In the genomic region with DNA sequence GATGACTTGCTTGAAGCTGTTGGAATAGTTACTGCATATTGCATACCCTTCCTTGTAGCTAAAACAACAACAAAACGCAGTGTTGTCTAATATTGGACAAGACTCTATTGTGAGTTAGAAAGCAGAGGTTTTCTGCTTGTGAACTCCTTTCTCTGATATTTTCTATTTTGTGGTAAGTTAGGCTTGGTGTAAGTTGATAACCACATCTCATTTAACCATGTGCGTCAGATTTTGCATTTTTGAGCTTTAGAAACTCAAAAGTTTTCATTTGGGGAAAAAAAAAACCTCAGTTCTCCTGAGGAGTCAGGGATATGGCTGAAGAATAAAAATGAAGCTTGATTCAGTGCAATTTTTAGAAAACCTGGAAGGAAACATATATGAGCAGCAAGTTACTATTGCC, we compare ENCODE assay signal across 8 cellular contexts. TPM values are rescaled to one million over a fixed set of nuclear protein-coding genes. Genes with fewer than 3 reads are reported as not detected.
DNase-seq lines count a peak whose midpoint lies in the region; ATAC-seq, FAIRE-seq and TF ChIP-seq lines count a peak whose summit lies in the region.

No MANE protein-coding gene starts in this region.

- WGBS in aorta, 2 donors = 2 to 3% methylated on average over 2 of the region's 2 CpGs

- DNase-seq in stimulated activated naive CD8-positive, alpha-beta T cell treated with anti-CD3 and anti-CD28 coated beads, Interleukin-15, Interleukin-2, amounts not matched to agents 100 U/mL and 50 U/mL, for 24 hours = no peak
- no peak for DNase-seq in cardiac fibroblast (ENCODE audit: low read depth in 2 of 2)
- no peak for DNase-seq in mucosa of descending colon
- no peak for DNase-seq in aorta
- DNase-seq in NCI-H524 (lab: John Stamatoyannopoulos, UW) = no peak
- DNase-seq in NOMO-1 (lab: John Stamatoyannopoulos, UW; ENCODE audit: unreplicated experiment in 2 of 2) = no peak
- DNase-seq in HTR-8/SVneo (ENCODE audit: insufficient read length, low spot score) = no peak

- H3K9me3 Mint-ChIP-seq in stimulated activated naive CD8-positive, alpha-beta T cell treated with anti-CD3 and anti-CD28 coated beads, Interleukin-15, Interleukin-2, amounts not matched to agents 100 ng/mL and 50 ng/mL, for 24 hours = no peaks in the 10 kb centered on the region

- H3K27me3 Mint-ChIP-seq in stimulated activated naive CD8-positive, alpha-beta T cell treated with anti-CD3 and anti-CD28 coated beads, Interleukin-15, Interleukin-2, amounts not matched to agents 100 ng/mL and 50 ng/mL, for 24 hours = no peaks in the 10 kb centered on the region

- TF ChIP-seq CTCF in cardiac fibroblast (IDR thresholded peaks at IDR 0.05; ENCODE audit: low read depth, low read length) = no peak
- TF ChIP-seq CTCF in mucosa of descending colon (IDR thresholded peaks at IDR 0.05) = no peak

- H3K27ac ChIP-seq in aorta (ENCODE audit: low read depth in 1 of 2, low read length in 2 of 2) = peak overlapping the region; percentile 94 to 98

- H3K4me3 Mint-ChIP-seq in stimulated activated naive CD8-positive, alpha-beta T cell treated with anti-CD3 and anti-CD28 coated beads, Interleukin-15, Interleukin-2, amounts not matched to agents 100 ng/mL and 50 ng/mL, for 24 hours = peak overlapping the region; percentile 96

- FAIRE-seq in HTR-8/SVneo (lab: Jason Lieb, UNC) = no peak

- H3K4me1 ChIP-seq in mucosa of descending colon (ENCODE audit: low read depth) = peaks cover 29% of the 10 kb centered on the region
- H3K4me1 ChIP-seq in aorta (ENCODE audit: control insufficient read depth in 1 of 2, insufficient read depth in 2 of 2, low read length in 2 of 2) = peaks cover 1 to 3% of the 10 kb centered on the region in 2 donors

- H3K4me3 ChIP-seq in cardiac fibroblast (replicated peaks in 1 of 2; ENCODE audit: low read depth in 2 of 2, low read length in 2 of 2) (peak overlapping the region; percentile 83 to 94), mucosa of descending colon (peak overlapping the region; percentile 77), aorta (ENCODE audit: low read length in 2 of 2) (peak overlapping the region; percentile 64 to 76)

- peak overlapping the region; percentile 94 for H3K27ac Mint-ChIP-seq in stimulated activated naive CD8-positive, alpha-beta T cell treated with anti-CD3 and anti-CD28 coated beads, Interleukin-15, Interleukin-2, amounts not matched to agents 100 ng/mL and 50 ng/mL, for 24 hours

- intact Hi-C loops in mucosa of descending colon (cut with DNase I, micrococcal nuclease) = no loop called here
- intact Hi-C loops in aorta (cut with DNase I) = loop anchor here in 1 of 2 donors (10.0 kb wide), 1 partner anchor 209 kb away; a partner anchor contains a TSS

- H3K4me1 Mint-ChIP-seq in stimulated activated naive CD8-positive, alpha-beta T cell treated with anti-CD3 and anti-CD28 coated beads, Interleukin-15, Interleukin-2, amounts not matched to agents 100 ng/mL and 50 ng/mL, for 24 hours (ENCODE audit: low read depth) = peaks cover 58% of the 10 kb centered on the region

- no peaks in the 10 kb centered on the region for H3K9me3 ChIP-seq in mucosa of descending colon
- H3K9me3 ChIP-seq in aorta (ENCODE audit: control insufficient read depth, low read length) = no peaks in the 10 kb centered on the region

- peaks cover 38% of the 10 kb centered on the region for H3K36me3 Mint-ChIP-seq in stimulated activated naive CD8-positive, alpha-beta T cell treated with anti-CD3 and anti-CD28 coated beads, Interleukin-15, Interleukin-2, amounts not matched to agents 100 ng/mL and 50 ng/mL, for 24 hours (ENCODE audit: low read depth)

- H3K36me3 ChIP-seq in mucosa of descending colon (ENCODE audit: low read depth) (no peaks in the 10 kb centered on the region), aorta (ENCODE audit: control insufficient read depth in 1 of 2, insufficient read depth in 2 of 2, low read length in 1 of 2) (no peaks in the 10 kb centered on the region)

- no peaks in the 10 kb centered on the region for H3K27me3 ChIP-seq in aorta (ENCODE audit: control insufficient read depth in 1 of 2, insufficient read depth in 2 of 2, low read length in 1 of 2)

- no peak for ATAC-seq in stimulated activated naive CD8-positive, alpha-beta T cell treated with anti-CD3 and anti-CD28 coated beads, Interleukin-15, Interleukin-2, amounts not matched to agents 100 U/mL and 50 U/mL, for 24 hours
- ATAC-seq in mucosa of descending colon (no peak), aorta (ENCODE audit: low FRiP score) (no peak)

RNA-seq across cellular contexts. Expression of a gene that starts 1.5 kb away (rescaled TPM):
- total RNA-seq in mucosa of descending colon (100 to 1,000 TPM; 109 to 205 (median 118) TPM), aorta (100 to 1,000 TPM; 162 to 165 TPM)
- 10 to 100 TPM; 27.2 to 29.9 TPM for polyA plus RNA-seq in aorta
